In the genomic region with DNA sequence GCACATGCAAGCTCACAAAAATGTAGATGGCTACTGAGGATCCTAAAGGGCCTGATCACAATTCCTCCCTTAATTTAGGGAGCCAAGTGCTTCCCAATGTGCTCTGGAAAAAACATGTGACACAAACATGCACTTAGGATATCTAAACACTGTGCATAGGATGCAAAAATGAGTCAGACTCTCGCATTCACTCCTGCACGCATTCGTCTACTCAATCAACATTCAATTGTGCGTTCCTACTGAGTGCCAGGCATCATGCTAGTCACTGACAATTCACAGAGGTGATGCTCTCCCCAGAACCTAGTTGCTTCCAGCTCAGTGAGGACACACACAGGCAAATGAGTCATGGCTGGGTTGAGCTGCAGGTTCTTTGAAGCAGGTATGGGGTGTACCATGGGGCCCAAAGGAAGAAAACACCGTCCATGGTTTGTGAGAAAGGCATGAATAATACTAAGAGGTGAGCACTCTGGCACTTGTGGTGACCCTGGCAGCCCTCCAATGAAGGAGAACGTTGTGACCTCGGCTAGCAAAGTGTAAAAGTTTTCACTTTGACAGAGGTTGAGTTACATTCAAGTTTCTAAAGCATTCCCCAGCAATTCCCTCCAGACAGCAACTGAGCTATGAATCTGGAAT, we compare ENCODE assay signal across 17 cellular contexts.
DNase-seq lines count a peak whose midpoint lies in the region; ATAC-seq, FAIRE-seq and TF ChIP-seq lines count a peak whose summit lies in the region.
"Had no signal": no experiment of that assay in that cellular context is flagged by ENCODE, and none has a peak within 500 bp of the region (broad histone marks: within the 10 kb centered on the region; RNA-seq: fewer than 3 reads in every experiment).

No MANE protein-coding gene starts in this region.

- H3K4me3 ChIP-seq in MG63, result no peak overlapping the region
- H3K4me3 ChIP-seq: BLaER1 treated with 17β-estradiol and CSF1 and Interleukin-3, amounts not matched to agents 10 nM and 100 nM; uterus had no signal

- no peak for TF ChIP-seq CTCF in D721Med (IDR thresholded peaks at IDR 0.05; ENCODE audit: insufficient read depth, missing control alignments)

- DNase-seq in D721Med (ENCODE audit: insufficient read length, low spot score) (no peak), HT1080 (ENCODE audit: low read depth) (peak; percentile 24), kidney tubule cell (ENCODE audit: low spot score) (peak; percentile 81), MG63 (no peak), GM03348 (ENCODE audit: low spot score) (no peak), HUDEP-2 (lab: John Stamatoyannopoulos, UW; ENCODE audit: unreplicated experiment in 76 of 76) (no peak)
- no peak for DNase-seq in activated CD8-positive, alpha-beta memory T cell treated with anti-CD3 and anti-CD28 coated beads for 24 hours
- DNase-seq: activated CD4-positive, CD25-positive, alpha-beta regulatory T cell; effector CD4-positive, alpha-beta T cell; GDM1; glutamatergic neuron; H7; NCI-H510A; retina; uterus had no signal

- H3K27me3 ChIP-seq in MG63, result no peaks in the 10 kb centered on the region
- H3K27me3 ChIP-seq: BLaER1 treated with 17β-estradiol and CSF1 and Interleukin-3, amounts not matched to agents 10 nM and 100 nM; uterus had no signal

- H3K9me3 ChIP-seq in MG63, result no peaks in the 10 kb centered on the region
- H3K9me3 ChIP-seq: uterus had no signal

- H3K36me3 ChIP-seq in MG63, result no peaks in the 10 kb centered on the region
- H3K36me3 ChIP-seq: BLaER1 treated with 17β-estradiol and CSF1 and Interleukin-3, amounts not matched to agents 10 nM and 100 nM; uterus had no signal

- ATAC-seq in GM19023 (IDR thresholded peaks at IDR 0.05; ENCODE audit: unreplicated experiment), result peak; percentile 63

- FAIRE-seq in D721Med (lab: Jason Lieb, UNC), result peak; percentile 66

Comparison
In these comparisons a context has a peak if more than half of its experiments do, and no peak if none do; other contexts are left out.
1. DNase-seq: peak in HT1080 (single experiment) and kidney tubule cell (single experiment); none in D721Med (single experiment), MG63 (single experiment), activated CD8-positive, alpha-beta memory T cell treated with anti-CD3 and anti-CD28 coated beads for 24 hours (single experiment), GM03348 (single experiment) and HUDEP-2 (0 of 76).